In the genomic region with DNA sequence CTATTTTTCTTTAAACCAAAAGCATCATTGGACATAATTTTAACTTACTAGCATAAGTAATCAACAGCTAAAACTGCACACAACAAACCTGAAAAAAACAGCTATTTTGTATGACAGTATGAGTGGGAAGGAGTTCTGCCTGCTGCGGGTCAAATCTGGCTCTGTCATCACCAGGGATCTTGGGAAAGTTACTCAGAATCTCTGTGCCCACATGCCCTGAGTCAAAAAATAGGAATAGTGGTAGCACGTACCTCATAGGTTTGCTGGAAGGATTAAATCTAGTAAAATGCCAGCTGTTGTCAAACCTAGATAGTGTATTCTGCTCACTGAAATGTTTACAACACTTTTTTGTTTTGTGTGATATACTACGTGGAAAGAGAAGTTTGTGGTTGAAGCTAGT, we compare ENCODE assay signal across 8 cellular contexts. TPM values are rescaled to one million over a fixed set of nuclear protein-coding genes. Genes with fewer than 3 reads are reported as not detected.
DNase-seq lines count a peak whose midpoint lies in the region; ATAC-seq, FAIRE-seq and TF ChIP-seq lines count a peak whose summit lies in the region.

No MANE protein-coding gene starts in this region.

- no peak for DNase-seq in activated naive CD4-positive, alpha-beta T cell treated with anti-CD3 and anti-CD28 coated beads, Interleukin-2, amount 10 ng/mL, durations not matched to agents 7 days and 5 days
- no peak for DNase-seq in activated naive CD4-positive, alpha-beta T cell (lab: John Stamatoyannopoulos, UW)
- DNase-seq in GM12878 (ENCODE audit: low read depth, low spot score) (no peak), lower leg skin (ENCODE audit: low spot score in 2 of 2) (no peak), upper lobe of left lung (no peak), ecto neural progenitor cell (ENCODE audit: low spot score) (no peak), NOMO-1 treated with dmso at 0.1 percent for 144 hours (lab: John Stamatoyannopoulos, UW; ENCODE audit: unreplicated experiment) (no peak), OCI-M2 (lab: John Stamatoyannopoulos, UW; ENCODE audit: unreplicated experiment) (no peak)

- peak overlapping the region; percentile 61; the same call in 1 of the 2 replicates for H2AFZ ChIP-seq in GM12878 (ENCODE audit: control insufficient read depth, low read depth, low read length)

- in situ Hi-C loops in GM12878 (cut with MboI): loop anchor here (10.0 kb wide), 1 partner anchor 722 kb away; no protein-coding TSS in a partner anchor

- H3K4me3 ChIP-seq in GM12878 (peak overlapping the region; percentile 90), lower leg skin (ENCODE audit: low read depth, poor library complexity, severe bottlenecking) (peak overlapping the region; percentile 75), upper lobe of left lung (peak overlapping the region; percentile 60 to 70 (median 66))

- H3K27me3 ChIP-seq in GM12878 (replicated peaks in 1 of 2; ENCODE audit: control insufficient read depth in 2 of 2, insufficient read depth in 2 of 2, low read length in 1 of 2): no peaks in the 10 kb centered on the region
- H3K27me3 ChIP-seq in upper lobe of left lung: no peaks in the 10 kb centered on the region

- POLR2A ChIA-PET in GM12878 (lab: Charles Lee): interaction anchor here (0.6 to 5.3 kb wide), 7 partner anchors 8 to 547 kb away, joined by 3 to 27 read pairs (median 3); partner anchors contain the start of gene FBXL3

- RAD21 ChIA-PET in GM12878 (lab: Charles Lee; ENCODE audit: unreplicated experiment): interaction anchor here (1.0 to 2.2 kb wide), 5 partner anchors 8 to 35 kb away, joined by 3 to 10 read pairs (median 5); partner anchors contain the start of gene FBXL3

- H3K4me3 Mint-ChIP-seq in activated naive CD4-positive, alpha-beta T cell treated with anti-CD3 and anti-CD28 coated beads, Interleukin-2, amount 10 ng/mL, durations not matched to agents 7 days and 5 days: peak overlapping the region; percentile 97

- peak overlapping the region; percentile 96 for H3K9ac ChIP-seq in GM12878 (ENCODE audit: control insufficient read depth, insufficient read depth, low read length)

- H3K27me3 Mint-ChIP-seq in activated naive CD4-positive, alpha-beta T cell treated with anti-CD3 and anti-CD28 coated beads, Interleukin-2, amount 10 ng/mL, durations not matched to agents 7 days and 5 days: no peaks in the 10 kb centered on the region

- no peak for TF ChIP-seq POLR2A in GM12878 (IDR thresholded peaks at IDR 0.05; ENCODE audit: low read depth, low read length)
- no peak for TF ChIP-seq POLR2A in lower leg skin (IDR thresholded peaks at IDR 0.05)
- TF ChIP-seq POLR2A in upper lobe of left lung (IDR thresholded peaks at IDR 0.05): no peak

- TF ChIP-seq CTCF in GM12878 (IDR thresholded peaks at IDR 0.05 in 2 of 3, conservative IDR thresholded peaks at IDR 0.05 in 1 of 3; ENCODE audit: control insufficient read depth in 2 of 3, extremely low read depth in 1 of 3, insufficient read depth in 1 of 3, low read depth in 3 of 3, low read length in 3 of 3): no peak
- no peak for TF ChIP-seq CTCF in lower leg skin (IDR thresholded peaks at IDR 0.05)
- no peak for TF ChIP-seq CTCF in upper lobe of left lung (IDR thresholded peaks at IDR 0.05)

- no peak for FAIRE-seq in GM12878 (lab: Jason Lieb, UNC)

- no peaks in the 10 kb centered on the region for H4K20me1 ChIP-seq in GM12878 (ENCODE audit: control insufficient read depth, insufficient read depth)

- no peaks in the 10 kb centered on the region for H3K9me3 Mint-ChIP-seq in activated naive CD4-positive, alpha-beta T cell treated with anti-CD3 and anti-CD28 coated beads, Interleukin-2, amount 10 ng/mL, durations not matched to agents 7 days and 5 days

- H3K36me3 ChIP-seq in GM12878 (ENCODE audit: control insufficient read depth in 2 of 2, insufficient read depth in 2 of 2, low read length in 1 of 2) (peaks cover 0 to 10% of the 10 kb centered on the region in 2 experiments; a peak in 2 of 4 replicates), upper lobe of left lung (peaks cover 0 to 16% (median 6%) of the 10 kb centered on the region in 4 donors)

- peak overlapping the region; percentile 98 for H3K27ac Mint-ChIP-seq in activated naive CD4-positive, alpha-beta T cell treated with anti-CD3 and anti-CD28 coated beads, Interleukin-2, amount 10 ng/mL, durations not matched to agents 7 days and 5 days

- no TSS peak for BruUV-seq in GM12878 (replicated peaks; lab: Mats Ljungman, UMichigan)

- H3K79me2 ChIP-seq in GM12878 (ENCODE audit: control insufficient read depth, insufficient read depth, low read length): peaks cover 22% of the 10 kb centered on the region

- 2% methylated on average over 3 of the region's 3 CpGs for WGBS in GM12878 (ENCODE audit: insufficient coverage, insufficient replicate concordance, low lambda C conversion rate, missing lambda C conversion rate)
- WGBS in lower leg skin, 2 donors: 15 to 22% methylated on average over 3 of the region's 3 CpGs
- WGBS in upper lobe of left lung, 2 donors: 33 to 39% methylated on average over 3 of the region's 3 CpGs

- H3K27ac ChIP-seq in GM12878 (ENCODE audit: control insufficient read depth, insufficient read depth): peak overlapping the region; percentile 54
- peak overlapping the region; percentile 90 to 97 (median 92) for H3K27ac ChIP-seq in upper lobe of left lung

- H3K4me2 ChIP-seq in GM12878 (ENCODE audit: control insufficient read depth, insufficient read depth): peak overlapping the region; percentile 96

- intact Hi-C loops in GM12878 (cut with micrococcal nuclease; ENCODE audit: unreplicated experiment) (loop anchor here (2.0 to 5.0 kb wide), 2 partner anchors 32 to 509 kb away; no protein-coding TSS in a partner anchor), lower leg skin (cut with DNase I; ENCODE audit: low total_unique reads) (no loop called here)

- no peak for TF ChIP-seq RAD21 in GM12878 (IDR thresholded peaks at IDR 0.05; ENCODE audit: insufficient read depth, low read depth, low read length)

- peaks cover 32% of the 10 kb centered on the region for H3K4me1 Mint-ChIP-seq in activated naive CD4-positive, alpha-beta T cell treated with anti-CD3 and anti-CD28 coated beads, Interleukin-2, amount 10 ng/mL, durations not matched to agents 7 days and 5 days

- H3K36me3 Mint-ChIP-seq in activated naive CD4-positive, alpha-beta T cell treated with anti-CD3 and anti-CD28 coated beads, Interleukin-2, amount 10 ng/mL, durations not matched to agents 7 days and 5 days: peaks cover 23% of the 10 kb centered on the region

- ATAC-seq in GM12878 (no peak), upper lobe of left lung (ENCODE audit: low FRiP score in 2 of 2) (no peak)

- no peaks in the 10 kb centered on the region for H3K9me3 ChIP-seq in GM12878 (replicated peaks; ENCODE audit: control insufficient read depth, insufficient read depth, low read length)
- H3K9me3 ChIP-seq in upper lobe of left lung: no peaks in the 10 kb centered on the region

- TF ChIP-seq EP300 in GM12878 (IDR thresholded peaks at IDR 0.05; ENCODE audit: borderline replicate concordance in 1 of 2, control insufficient read depth in 1 of 2, low read depth in 2 of 2, low read length in 2 of 2) (no peak), upper lobe of left lung (IDR thresholded peaks at IDR 0.05) (no peak)

- CTCF ChIA-PET in activated naive CD4-positive, alpha-beta T cell treated with anti-CD3 and anti-CD28 coated beads, Interleukin-2, amount 10 ng/mL, durations not matched to agents 7 days and 5 days (lab: Charles Lee): interaction anchor here (0.8 to 1.7 kb wide), 5 partner anchors 9 to 486 kb away, joined by 3 to 9 read pairs (median 4); no protein-coding TSS in a partner anchor
- CTCF ChIA-PET in GM12878 (lab: Yijun Ruan, JAX): interaction anchor here (0.5 to 4.7 kb wide), 6 partner anchors 10 to 38 kb away, joined by 3 to 47 read pairs (median 6); no protein-coding TSS in a partner anchor

- SMC1A ChIA-PET in GM12878 (lab: Charles Lee; ENCODE audit: uncharacterized antibody, unreplicated experiment): interaction anchor here (1.0 to 2.3 kb wide), 10 partner anchors 8 to 63 kb away, joined by 3 to 12 read pairs (median 6); no protein-coding TSS in a partner anchor

- H3K4me1 ChIP-seq in GM12878 (ENCODE audit: control insufficient read depth, insufficient read depth, low read length) (peaks cover 7% of the 10 kb centered on the region), upper lobe of left lung (peaks cover 14 to 24% (median 17%) of the 10 kb centered on the region in 4 donors)

RNA-seq across cellular contexts. Expression of gene CLN5, which starts 1.1 kb away (rescaled TPM):
- 94.7 and 106 TPM in 2 replicates for total RNA-seq in GM12878 (2013; cell fraction: nucleolus; rRNA removed)
- total RNA-seq in GM12878 (2014; rRNA removed): 13.0 and 18.2 TPM in 2 replicates
- total RNA-seq in GM12878 (2014; rRNA removed; fragmentation: Illumina TruSeq; extraction: Trizol): 14.8 and 15.1 TPM in 2 replicates
- total RNA-seq in GM12878 (2021): 13.1 and 15.0 TPM in 2 replicates
- polyA plus RNA-seq in GM12878 (2011; ENCODE audit: low read depth): 6.2 TPM
- polyA plus RNA-seq in GM12878 (2011; rRNA removed): 22.2 and 35.2 TPM in 2 replicates
- polyA plus RNA-seq in GM12878 (2011; cell fraction: cytosol; rRNA removed): 9.9 and 10.3 TPM in 2 replicates
- 30.0 and 37.3 TPM in 2 replicates for polyA plus RNA-seq in GM12878 (2011; cell fraction: nucleus; rRNA removed)
- polyA plus RNA-seq in GM12878 (2012): 16.1 and 16.3 TPM in 2 replicates
- 11.2 and 12.1 TPM in 2 replicates for polyA plus RNA-seq in GM12878 (2014; fragmentation: Illumina TruSeq; extraction: Trizol)
- 10 to 100 TPM; 12.3 to 13.0 TPM for polyA plus RNA-seq in GM12878 (2014; fragmentation: Nextera tagmentation; extraction: Ambion mirVana)
- polyA plus RNA-seq in GM12878 (2014; rRNA removed): 9.3 and 12.2 TPM in 2 replicates
- polyA plus RNA-seq in GM12878 (2016; fragmentation: Nextera tagmentation; extraction: Ambion mirVana): 10 to 100 TPM; 18.9 to 20.2 TPM
- polyA minus RNA-seq in GM12878 (2011; rRNA and poly(A)+ RNA removed): 19.8 and 24.1 TPM in 2 replicates
- 3.3 and 3.5 TPM in 2 replicates for polyA minus RNA-seq in GM12878 (2011; cell fraction: cytosol; rRNA and poly(A)+ RNA removed)
- polyA minus RNA-seq in GM12878 (2011; cell fraction: nucleus; rRNA and poly(A)+ RNA removed): 44.2 and 56.7 TPM in 2 replicates
- total RNA-seq in lower leg skin: 10 to 100 TPM; 14.0 to 22.1 (median 19.3) TPM
- total RNA-seq in upper lobe of left lung: 10 to 100 TPM; 13.0 to 39.5 (median 25.8) TPM

RNA-seq across cellular contexts. Expression of gene FBXL3, which starts 33.9 kb away (rescaled TPM):
- 31.1 and 34.8 TPM in 2 replicates for total RNA-seq in GM12878 (2013; cell fraction: nucleolus; rRNA removed)
- 26.4 and 28.3 TPM in 2 replicates for total RNA-seq in GM12878 (2014; rRNA removed)
- total RNA-seq in GM12878 (2014; rRNA removed; fragmentation: Illumina TruSeq; extraction: Trizol): 23.0 and 24.5 TPM in 2 replicates
- total RNA-seq in GM12878 (2021): 17.8 and 19.4 TPM in 2 replicates
- polyA plus RNA-seq in GM12878 (2011; ENCODE audit: low read depth): 10.6 TPM
- 25.8 and 31.8 TPM in 2 replicates for polyA plus RNA-seq in GM12878 (2011; rRNA removed)
- 14.8 TPM in 2 replicates for polyA plus RNA-seq in GM12878 (2011; cell fraction: cytosol; rRNA removed)
- polyA plus RNA-seq in GM12878 (2011; cell fraction: nucleus; rRNA removed): 12.6 and 13.3 TPM in 2 replicates
- polyA plus RNA-seq in GM12878 (2012): 15.8 TPM in 2 replicates
- 18.8 and 25.2 TPM in 2 replicates for polyA plus RNA-seq in GM12878 (2014; fragmentation: Illumina TruSeq; extraction: Trizol)
- polyA plus RNA-seq in GM12878 (2014; fragmentation: Nextera tagmentation; extraction: Ambion mirVana): 10 to 100 TPM in 1 of 2 experiments, 1 to 10 TPM in 1; 9.0 to 11.4 TPM
- polyA plus RNA-seq in GM12878 (2014; rRNA removed): 15.6 and 18.0 TPM in 2 replicates
- polyA plus RNA-seq in GM12878 (2016; fragmentation: Nextera tagmentation; extraction: Ambion mirVana): 10 to 100 TPM; 20.0 to 23.2 TPM
- 20.6 and 33.5 TPM in 2 replicates for polyA minus RNA-seq in GM12878 (2011; rRNA and poly(A)+ RNA removed)
- polyA minus RNA-seq in GM12878 (2011; cell fraction: cytosol; rRNA and poly(A)+ RNA removed): 13.1 and 15.8 TPM in 2 replicates
- 17.5 and 29.8 TPM in 2 replicates for polyA minus RNA-seq in GM12878 (2011; cell fraction: nucleus; rRNA and poly(A)+ RNA removed)
- total RNA-seq in lower leg skin: 100 to 1,000 TPM in 3 of 4 donors, 10 to 100 TPM in 1; 82.1 to 114 (median 110) TPM
- 10 to 100 TPM; 37.7 to 94.9 (median 53.8) TPM for total RNA-seq in upper lobe of left lung

RNA-seq across cellular contexts. Expression of gene ACOD1, which starts 44.7 kb away (rescaled TPM):
- total RNA-seq in GM12878 (2013; cell fraction: nucleolus; rRNA removed): not detected in 2 replicates
- total RNA-seq in GM12878 (2014; rRNA removed) (not detected in 2 replicates), GM12878 (2014; rRNA removed; fragmentation: Illumina TruSeq; extraction: Trizol) (not detected in 2 replicates), GM12878 (2021) (not detected in 2 replicates), lower leg skin (not detected), upper lobe of left lung (not detected)
- not detected for polyA plus RNA-seq in GM12878 (2011; ENCODE audit: low read depth)
- polyA plus RNA-seq in GM12878 (2011; rRNA removed) (not detected in 2 replicates), GM12878 (2014; fragmentation: Illumina TruSeq; extraction: Trizol) (not detected in 2 replicates), GM12878 (2014; fragmentation: Nextera tagmentation; extraction: Ambion mirVana) (not detected), GM12878 (2014; rRNA removed) (not detected in 2 replicates), GM12878 (2016; fragmentation: Nextera tagmentation; extraction: Ambion mirVana) (not detected)
- not detected in 2 replicates for polyA plus RNA-seq in GM12878 (2011; cell fraction: cytosol; rRNA removed)
- not detected in 2 replicates for polyA plus RNA-seq in GM12878 (2011; cell fraction: nucleus; rRNA removed)
- polyA plus RNA-seq in GM12878 (2012): not detected in 2 replicates
- polyA minus RNA-seq in GM12878 (2011; rRNA and poly(A)+ RNA removed): not detected in 2 replicates
- polyA minus RNA-seq in GM12878 (2011; cell fraction: cytosol; rRNA and poly(A)+ RNA removed): not detected in 2 replicates
- polyA minus RNA-seq in GM12878 (2011; cell fraction: nucleus; rRNA and poly(A)+ RNA removed): not detected in 2 replicates
